In the genomic region with DNA sequence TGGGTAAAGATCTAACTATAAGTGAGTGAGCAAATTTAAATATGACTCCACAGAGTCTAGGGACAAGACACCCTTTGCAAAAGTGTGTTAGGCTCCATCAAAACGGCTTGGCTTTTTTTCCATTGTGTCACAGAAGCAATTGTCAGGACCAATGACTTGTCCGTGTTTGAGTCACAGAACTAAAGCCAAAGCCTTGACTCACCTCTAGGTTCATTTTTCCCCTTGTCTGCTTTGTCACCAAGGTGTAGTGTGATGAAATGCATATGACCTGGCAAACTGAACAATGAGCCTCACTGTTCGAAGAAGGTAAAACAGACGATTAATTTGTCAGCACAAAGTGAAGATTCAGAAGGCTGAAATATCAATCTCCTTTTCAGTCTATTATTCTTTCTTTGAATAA, we compare ENCODE assay signal across 20 cellular contexts.
DNase-seq lines count a peak whose midpoint lies in the region; ATAC-seq, FAIRE-seq and TF ChIP-seq lines count a peak whose summit lies in the region.
"Had no signal": no experiment of that assay in that cellular context is flagged by ENCODE, and none has a peak within 500 bp of the region (broad histone marks: within the 10 kb centered on the region; RNA-seq: fewer than 3 reads in every experiment).

No MANE protein-coding gene starts in this region.

- no peaks in the 10 kb centered on the region for H3K4me1 Mint-ChIP-seq in natural killer cell
- H3K4me1 Mint-ChIP-seq: IgD-negative memory B cell had no signal

- H4K20me1 ChIP-seq in HCT116 (ENCODE audit: insufficient read depth): no peaks in the 10 kb centered on the region

- no peak overlapping the region for H3K4me3 Mint-ChIP-seq in natural killer cell
- H3K4me3 Mint-ChIP-seq: activated CD8-positive, alpha-beta T cell treated with anti-CD3 and anti-CD28 coated beads, Interleukin-2, amount 10 ng/mL, durations not matched to agents 7 days and 5 days; IgD-negative memory B cell; stimulated activated naive CD8-positive, alpha-beta T cell treated with anti-CD3 and anti-CD28 coated beads, Interleukin-15, Interleukin-2, amounts not matched to agents 100 ng/mL and 50 ng/mL, for 24 hours had no signal

- H3K36me3 ChIP-seq in HCT116 (ENCODE audit: control insufficient read depth in 1 of 2, insufficient read depth in 2 of 2, low read length in 2 of 2): no peaks in the 10 kb centered on the region
- H3K36me3 ChIP-seq: adrenal gland had no signal

- no peak overlapping the region for H3K27ac Mint-ChIP-seq in natural killer cell
- H3K27ac Mint-ChIP-seq: activated CD8-positive, alpha-beta T cell treated with anti-CD3 and anti-CD28 coated beads, Interleukin-2, amount 10 ng/mL, durations not matched to agents 7 days and 5 days; IgD-negative memory B cell; stimulated activated naive CD8-positive, alpha-beta T cell treated with anti-CD3 and anti-CD28 coated beads, Interleukin-15, Interleukin-2, amounts not matched to agents 100 ng/mL and 50 ng/mL, for 24 hours had no signal

- no peak overlapping the region for H3K4me3 ChIP-seq in A549
- no peak overlapping the region for H3K4me3 ChIP-seq in HCT116 (replicated peaks in 1 of 2; ENCODE audit: low read depth in 1 of 2, low read length in 2 of 2)
- H3K4me3 ChIP-seq: adrenal gland, mucosa of descending colon had no signal

- H3K9ac ChIP-seq in HCT116 (ENCODE audit: low read length): no peak overlapping the region

- ATAC-seq in A549 (peak in 1 of 2 experiments; percentile 64; a peak in 2 of 6 replicates), HCT116 (peak; percentile 69), SK-N-SH treated with all-trans-retinoic acid at 6 μM for 48 hours (peak; percentile 37; the same call in 1 of the 3 replicates), natural killer cell (no peak), GM18909 (IDR thresholded peaks at IDR 0.05; ENCODE audit: poor library complexity, unreplicated experiment) (no peak)
- ATAC-seq: activated CD8-positive, alpha-beta T cell treated with anti-CD3 and anti-CD28 coated beads, Interleukin-2, amount 10 ng/mL, durations not matched to agents 7 days and 5 days; left lobe of liver; mucosa of descending colon; right cardiac atrium had no signal

- WGBS in A549 (ENCODE audit: missing lambda C conversion rate): 43% methylated on average over 4 of the region's 4 CpGs

- no peak for TF ChIP-seq CTCF in A549 (IDR thresholded peaks at IDR 0.05)
- TF ChIP-seq CTCF in HCT116 (IDR thresholded peaks at IDR 0.05 in 2 of 3, conservative IDR thresholded peaks at IDR 0.05 in 1 of 3; ENCODE audit: borderline replicate concordance in 1 of 3, insufficient read depth in 1 of 3, low read depth in 2 of 3, low read length in 2 of 3): no peak
- no peak for TF ChIP-seq CTCF in natural killer cell (IDR thresholded peaks at IDR 0.05)

- intact Hi-C loops in HCT116 (cut with micrococcal nuclease): no loop called here
- intact Hi-C loops in natural killer cell (cut with micrococcal nuclease): no loop called here

- no peaks in the 10 kb centered on the region for H3K79me2 ChIP-seq in HCT116 (ENCODE audit: insufficient read depth, low read length)

- CTCF ChIA-PET in A549 (lab: Yijun Ruan, JAX): no interaction called here
- CTCF ChIA-PET in HCT116 (lab: Charles Lee): no interaction called here

- no peak for TF ChIP-seq EP300 in A549 (IDR thresholded peaks at IDR 0.05)

- H3K9me3 ChIP-seq in A549: no peaks in the 10 kb centered on the region
- no peaks in the 10 kb centered on the region for H3K9me3 ChIP-seq in HCT116 (ENCODE audit: control insufficient read depth in 1 of 2, insufficient read depth in 1 of 2, low read depth in 1 of 2, low read length in 2 of 2)
- H3K9me3 ChIP-seq: adrenal gland, mucosa of descending colon had no signal

- no peaks in the 10 kb centered on the region for H3K9me2 ChIP-seq in HCT116 (ENCODE audit: insufficient read depth)

- H3K4me1 ChIP-seq in A549 (peaks cover 31% of the 10 kb centered on the region), HCT116 (ENCODE audit: control insufficient read depth in 1 of 2, insufficient read depth in 2 of 2, low read length in 2 of 2) (peaks cover 0 to 17% of the 10 kb centered on the region in 2 experiments; a peak in 2 of 4 replicates)
- H3K4me1 ChIP-seq: adrenal gland had no signal

- H3K4me2 ChIP-seq in A549 (peak overlapping the region; percentile 15; the same call in 2 of the 3 replicates), HCT116 (ENCODE audit: low read length) (peak overlapping the region; percentile 37)

- no peaks in the 10 kb centered on the region for H3K27me3 ChIP-seq in HCT116 (ENCODE audit: insufficient read depth, low read length)
- H3K27me3 ChIP-seq: adrenal gland had no signal

- TF ChIP-seq POLR2A in A549 (IDR thresholded peaks at IDR 0.05; ENCODE audit: low read length): no peak
- TF ChIP-seq POLR2A in HCT116 (IDR thresholded peaks at IDR 0.05; ENCODE audit: borderline replicate concordance, extremely low read depth, insufficient read depth, insufficient read length): no peak

- no peak overlapping the region for H2AFZ ChIP-seq in HCT116 (ENCODE audit: low read depth, low read length, poor library complexity, severe bottlenecking)

- RAD21 ChIA-PET in HCT116 (lab: Charles Lee; ENCODE audit: low non-redundant PET in 1 of 2, low total read pairs in 2 of 2, uncharacterized antibody in 2 of 2, unreplicated experiment in 2 of 2): no interaction called here

- peak; percentile 80 for FAIRE-seq in A549 (lab: Jason Lieb, UNC)

- no TSS peak for BruUV-seq in HCT116 (replicated peaks; lab: Mats Ljungman, UMichigan)

- DNase-seq in A549 (ENCODE audit: low read depth in 1 of 2, low spot score in 1 of 2) (peak in 1 of 2 experiments; percentile 26), HCT116 (ENCODE audit: low read depth, low spot score) (peak; percentile 83), glomerular visceral epithelial cell (ENCODE audit: extremely low spot score) (peak; percentile 14), Kasumi-1 (lab: John Stamatoyannopoulos, UW) (no peak), natural killer cell (no peak), superior temporal gyrus (ENCODE audit: extremely low spot score) (no peak)
- DNase-seq: activated CD8-positive, alpha-beta T cell treated with anti-CD3 and anti-CD28 coated beads, Interleukin-2, amount 10 ng/mL, durations not matched to agents 7 days and 5 days; adrenal gland; COR-L47; foreskin melanocyte; mucosa of descending colon; NCI-H1105; NCI-H748 treated with DMSO at 0.1 percent for 48 hours; right cardiac atrium; SW 1271 had no signal

- peak overlapping the region in 1 of 2 experiments; percentile 12; a peak in 1 of 6 replicates for H3K27ac ChIP-seq in A549
- no peak overlapping the region for H3K27ac ChIP-seq in HCT116 (ENCODE audit: low read depth, low read length)
- H3K27ac ChIP-seq: adrenal gland had no signal

- H3K36me3 Mint-ChIP-seq in natural killer cell: no peaks in the 10 kb centered on the region
- H3K36me3 Mint-ChIP-seq: IgD-negative memory B cell had no signal

- TF ChIP-seq RAD21 in A549 (conservative IDR thresholded peaks at IDR 0.05 in 1 of 2, IDR thresholded peaks at IDR 0.05 in 1 of 2): no peak
- TF ChIP-seq RAD21 in HCT116 (IDR thresholded peaks at IDR 0.05; ENCODE audit: low read depth): no peak

- H3K27me3 Mint-ChIP-seq in natural killer cell (ENCODE audit: low read depth in 2 of 2): peaks cover 0 to 5% of the 10 kb centered on the region in 2 donors

- POLR2A ChIA-PET in A549 (lab: Yijun Ruan, JAX): no interaction called here
- POLR2A ChIA-PET in HCT116 (lab: Charles Lee): no interaction called here

- peaks cover 0 to 2% of the 10 kb centered on the region in 2 donors for H3K9me3 Mint-ChIP-seq in natural killer cell
- H3K9me3 Mint-ChIP-seq: stimulated activated naive CD8-positive, alpha-beta T cell treated with anti-CD3 and anti-CD28 coated beads, Interleukin-15, Interleukin-2, amounts not matched to agents 100 ng/mL and 50 ng/mL, for 24 hours had no signal

TF ChIP-seq in A549, 52 proteins besides CTCF, POLR2A, EP300 and RAD21 (continues in another document):
- TF ChIP-seq FOSB (CRISPR knock-in tag; IDR thresholded peaks at IDR 0.05): no peak
- no peak for TF ChIP-seq TP53 (CRISPR knock-in tag; IDR thresholded peaks at IDR 0.05)
- TF ChIP-seq RFX5 (IDR thresholded peaks at IDR 0.05): no peak
- no peak for TF ChIP-seq CBX8 (IDR thresholded peaks at IDR 0.05)
- TF ChIP-seq POLR2AphosphoS2 (conservative IDR thresholded peaks at IDR 0.05; ENCODE audit: low read length): no peak

TF ChIP-seq in HCT116, 20 proteins besides CTCF, POLR2A, EP300 and RAD21 (continues in another document):
- TF ChIP-seq ELF1 (IDR thresholded peaks at IDR 0.05; ENCODE audit: borderline replicate concordance, low read depth) (no peak), ZFX (IDR thresholded peaks at IDR 0.05) (no peak), EZH2phosphoT487 (IDR thresholded peaks at IDR 0.05; ENCODE audit: borderline replicate concordance) (no peak), FOSL1 (IDR thresholded peaks at IDR 0.05; ENCODE audit: low read depth) (peak; percentile 65; the same call in 1 of the 2 replicates), YY1 (IDR thresholded peaks at IDR 0.05; ENCODE audit: extremely low read depth, insufficient replicate concordance, low read depth, low read length) (no peak), SP1 (IDR thresholded peaks at IDR 0.05; ENCODE audit: low read depth) (peak; percentile 45; the same call in 1 of the 2 replicates)
- TF ChIP-seq, protein P1, sequence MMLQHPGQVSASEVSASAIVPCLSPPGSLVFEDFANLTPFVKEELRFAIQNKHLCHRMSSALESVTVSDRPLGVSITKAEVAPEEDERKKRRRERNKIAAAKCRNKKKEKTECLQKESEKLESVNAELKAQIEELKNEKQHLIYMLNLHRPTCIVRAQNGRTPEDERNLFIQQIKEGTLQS (IDR thresholded peaks at IDR 0.05): 0 out of 2 replicates have a peak, but pooled peaks have one; percentile 46

TF ChIP-seq in SK-N-SH treated with all-trans-retinoic acid at 6 μM for 48 hours, 23 proteins besides CTCF, POLR2A, EP300 and RAD21 (continues in another document):
- TF ChIP-seq CSDC2 (CRISPR knock-in tag; IDR thresholded peaks at IDR 0.05): no peak
- TF ChIP-seq ESRRG (CRISPR knock-in tag; IDR thresholded peaks at IDR 0.05): no peak
- TF ChIP-seq, protein P2, sequence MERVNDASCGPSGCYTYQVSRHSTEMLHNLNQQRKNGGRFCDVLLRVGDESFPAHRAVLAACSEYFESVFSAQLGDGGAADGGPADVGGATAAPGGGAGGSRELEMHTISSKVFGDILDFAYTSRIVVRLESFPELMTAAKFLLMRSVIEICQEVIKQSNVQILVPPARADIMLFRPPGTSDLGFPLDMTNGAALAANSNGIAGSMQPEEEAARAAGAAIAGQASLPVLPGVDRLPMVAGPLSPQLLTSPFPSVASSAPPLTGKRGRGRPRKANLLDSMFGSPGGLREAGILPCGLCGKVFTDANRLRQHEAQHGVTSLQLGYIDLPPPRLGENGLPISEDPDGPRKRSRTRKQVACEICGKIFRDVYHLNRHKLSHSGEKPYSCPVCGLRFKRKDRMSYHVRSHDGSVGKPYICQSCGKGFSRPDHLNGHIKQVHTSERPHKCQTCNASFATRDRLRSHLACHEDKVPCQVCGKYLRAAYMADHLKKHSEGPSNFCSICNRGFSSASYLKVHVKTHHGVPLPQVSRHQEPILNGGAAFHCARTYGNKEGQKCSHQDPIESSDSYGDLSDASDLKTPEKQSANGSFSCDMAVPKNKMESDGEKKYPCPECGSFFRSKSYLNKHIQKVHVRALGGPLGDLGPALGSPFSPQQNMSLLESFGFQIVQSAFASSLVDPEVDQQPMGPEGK (CRISPR knock-in tag; IDR thresholded peaks at IDR 0.05; ENCODE audit: borderline replicate concordance): no peak
- no peak for TF ChIP-seq ZFP30 (CRISPR knock-in tag; IDR thresholded peaks at IDR 0.05)
- TF ChIP-seq ZNF8 (CRISPR knock-in tag; IDR thresholded peaks at IDR 0.05): no peak
- TF ChIP-seq ZFP3 (CRISPR knock-in tag; IDR thresholded peaks at IDR 0.05): no peak

Comparison
In these comparisons a context has a peak if more than half of its experiments do, and no peak if none do; other contexts are left out.
1. ATAC-seq: peak in HCT116 (single experiment) and SK-N-SH treated with all-trans-retinoic acid at 6 μM for 48 hours (single experiment); none in natural killer cell (0 of 3) and GM18909 (single experiment).
2. DNase-seq: peak in HCT116 (single experiment) and glomerular visceral epithelial cell (single experiment); none in Kasumi-1 (0 of 2), natural killer cell (single experiment) and superior temporal gyrus (single experiment).
3. Of the 6 proteins assayed by ChIP-seq in both A549 and HCT116: peak only in A549: none; only in HCT116: CEBPB and MAX; in both: none; in neither: 4.